27 cellular contexts compared by ENCODE assay signal in the genomic region with DNA sequence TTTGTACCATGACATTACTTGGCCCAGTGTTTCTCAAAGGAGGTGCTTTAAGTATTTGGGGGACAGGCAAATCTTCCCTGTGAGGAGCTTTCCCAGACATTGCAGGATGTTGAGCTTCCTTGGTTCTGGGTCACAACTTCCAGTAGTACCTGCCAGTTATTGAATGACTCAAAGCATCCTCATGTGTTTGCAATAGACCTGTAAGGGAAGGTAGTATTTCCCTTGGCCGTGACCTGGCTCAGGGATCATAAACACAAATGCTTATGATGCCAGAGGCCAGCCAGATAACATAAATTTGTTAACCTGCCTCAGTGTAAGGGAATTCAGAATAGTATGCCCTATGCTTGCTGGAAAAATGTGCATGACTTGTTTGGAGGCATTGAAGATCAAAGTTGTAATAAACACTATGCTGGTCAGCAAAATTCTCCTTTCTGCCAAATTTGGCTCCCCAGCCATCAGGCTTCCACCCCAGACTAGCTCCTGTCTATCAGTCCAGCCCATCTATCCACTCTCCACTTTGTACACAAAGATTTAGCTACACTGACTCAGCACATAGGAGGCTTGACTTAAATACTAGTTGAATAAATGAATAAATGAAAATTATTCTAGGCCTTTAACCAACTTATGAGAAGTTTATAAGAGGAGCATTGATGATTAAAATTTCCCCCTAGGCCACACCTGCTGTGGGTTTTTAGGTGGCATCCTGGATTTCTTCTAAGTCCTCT.
"Had no signal": no experiment of that assay in that cellular context is flagged by ENCODE, and none has a peak within 500 bp of the region (broad histone marks: within the 10 kb centered on the region; RNA-seq: fewer than 3 reads in every experiment).

No MANE protein-coding gene starts in this region.

- H2AFZ ChIP-seq: neural progenitor cell, parathyroid adenoma had no signal

- H3K27me3 ChIP-seq: esophagus squamous epithelium, neural progenitor cell, right lobe of liver, suprapubic skin, transverse colon had no signal

- DNase-seq: effector CD4-positive, alpha-beta T cell; erythroblast; esophagus squamous epithelium; foreskin melanocyte; hypothalamus; immature natural killer cell; islet precursor cell; kidney glomerular epithelial cell; mesenchymal stem cell; midbrain; naive thymus-derived CD4-positive, alpha-beta T cell; right lobe of liver; small intestine; stimulated activated CD4-positive, alpha-beta T cell treated with anti-CD3 and anti-CD28 coated beads, Interleukin-15, amount 100 ng/mL, for 24 hours; stimulated activated CD4-positive, alpha-beta T cell treated with anti-CD3 and anti-CD28 coated beads, Interleukin-2, amount 100 ng/mL, for 48 hours; stimulated activated CD8-positive, alpha-beta memory T cell treated with anti-CD3 and anti-CD28 coated beads, Interleukin-4, amount 100 ng/mL, for 48 hours; stimulated activated naive CD4-positive, alpha-beta T cell; stimulated activated naive CD8-positive, alpha-beta T cell treated with anti-CD3 and anti-CD28 coated beads, Interleukin-15, amount 100 ng/mL, for 72 hours; transverse colon had no signal

- H3K79me2 ChIP-seq: parathyroid adenoma had no signal

- H3K4me3 ChIP-seq: coronary artery, esophagus squamous epithelium, lung, neural progenitor cell, right lobe of liver, suprapubic skin, transverse colon had no signal

- H3K9ac ChIP-seq: neural progenitor cell, parathyroid adenoma had no signal

- H3K9me3 ChIP-seq: esophagus squamous epithelium, right lobe of liver, suprapubic skin, transverse colon had no signal

- H3K4me2 ChIP-seq: neural progenitor cell had no signal

- H3K36me3 Mint-ChIP-seq: immature natural killer cell; naive thymus-derived CD4-positive, alpha-beta T cell; neural progenitor cell had no signal

- H3K4me1 ChIP-seq: esophagus squamous epithelium, parathyroid adenoma, right lobe of liver, suprapubic skin, transverse colon had no signal

- H3K27me3 Mint-ChIP-seq: naive thymus-derived CD4-positive, alpha-beta T cell; progenitor cell of endocrine pancreas; stimulated activated naive CD8-positive, alpha-beta T cell treated with anti-CD3 and anti-CD28 coated beads, Interleukin-15, amount 100 ng/mL, for 72 hours had no signal

- H3K36me3 ChIP-seq: esophagus squamous epithelium, neural progenitor cell, right lobe of liver, suprapubic skin, transverse colon had no signal

- H3K27ac ChIP-seq: coronary artery, esophagus squamous epithelium, neural progenitor cell, parathyroid adenoma, right lobe of liver, suprapubic skin, transverse colon had no signal

- H3K9me3 Mint-ChIP-seq: nephron; neural progenitor cell; stimulated activated naive CD8-positive, alpha-beta T cell treated with anti-CD3 and anti-CD28 coated beads, Interleukin-15, amount 100 ng/mL, for 72 hours had no signal

- H3K27ac Mint-ChIP-seq: immature natural killer cell; naive thymus-derived CD4-positive, alpha-beta T cell; nephron; neural progenitor cell; progenitor cell of endocrine pancreas; stimulated activated naive CD8-positive, alpha-beta T cell treated with anti-CD3 and anti-CD28 coated beads, Interleukin-15, amount 100 ng/mL, for 72 hours had no signal

- H3K4me1 Mint-ChIP-seq: immature natural killer cell; naive thymus-derived CD4-positive, alpha-beta T cell; nephron; stimulated activated naive CD8-positive, alpha-beta T cell treated with anti-CD3 and anti-CD28 coated beads, Interleukin-15, amount 100 ng/mL, for 72 hours had no signal

- ATAC-seq: left lobe of liver; naive thymus-derived CD4-positive, alpha-beta T cell; right lobe of liver; stimulated activated naive CD8-positive, alpha-beta T cell treated with anti-CD3 and anti-CD28 coated beads, Interleukin-15, amount 100 ng/mL, for 72 hours had no signal

- H3K4me3 Mint-ChIP-seq: immature natural killer cell; naive thymus-derived CD4-positive, alpha-beta T cell; nephron; neural progenitor cell; stimulated activated naive CD8-positive, alpha-beta T cell treated with anti-CD3 and anti-CD28 coated beads, Interleukin-15, amount 100 ng/mL, for 72 hours had no signal
